1 cellular context compared by ENCODE assay signal in genomic region chr5:34709861-34710673, GRCh38.
TF ChIP-seq lines count a peak whose summit lies in the region.

No MANE protein-coding gene starts in this region.

TF ChIP-seq in SK-N-SH, 30 proteins besides CTCF, POLR2A, EP300 and RAD21 (continued from another document):
- TF ChIP-seq GABPA (IDR thresholded peaks at IDR 0.05; ENCODE audit: low read depth) (0 out of 2 replicates have a peak, but pooled peaks have one; percentile 20), IRF3 (IDR thresholded peaks at IDR 0.05; ENCODE audit: low read depth, low read length) (no peak), FOSL2 (IDR thresholded peaks at IDR 0.05; ENCODE audit: borderline replicate concordance, low read depth) (peak; percentile 50; the same call in 1 of the 2 replicates), TEAD4 (IDR thresholded peaks at IDR 0.05; ENCODE audit: borderline replicate concordance, insufficient read depth) (peak; percentile 57; the same call in 1 of the 2 replicates), POLR2AphosphoS5 (IDR thresholded peaks at IDR 0.05; ENCODE audit: low read depth, low read length) (peak; percentile 16; the same call in 1 of the 2 replicates)
